ENCODE assay signal across 16 cellular contexts in the genomic region with DNA sequence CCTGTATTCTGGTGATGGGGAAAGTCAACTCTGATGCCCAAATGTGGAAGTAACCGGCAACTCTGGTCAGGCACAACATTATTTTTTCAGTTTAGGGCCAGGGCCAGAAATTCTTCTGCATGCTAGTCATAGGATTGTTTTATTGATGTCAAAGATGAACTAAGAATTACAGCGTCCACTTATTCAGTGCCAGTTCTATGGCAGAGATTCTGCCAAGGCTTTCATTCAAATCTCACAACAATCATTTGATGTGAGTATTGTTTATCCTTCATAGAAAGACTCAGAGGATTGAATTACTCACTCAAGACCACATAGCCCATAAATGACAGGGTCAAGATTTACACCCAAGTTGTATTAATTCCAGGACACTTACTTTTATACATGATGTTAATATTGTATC.
DNase-seq lines count a peak whose midpoint lies in the region; ATAC-seq, FAIRE-seq and TF ChIP-seq lines count a peak whose summit lies in the region.
"Had no signal": no experiment of that assay in that cellular context is flagged by ENCODE, and none has a peak within 500 bp of the region (broad histone marks: within the 10 kb centered on the region; RNA-seq: fewer than 3 reads in every experiment).

No MANE protein-coding gene starts in this region.

- no peaks in the 10 kb centered on the region for H3K4me1 Mint-ChIP-seq in MCF 10A (ENCODE audit: insufficient read depth, unreplicated experiment)
- H3K4me1 Mint-ChIP-seq in T-helper 2 cell treated with Interferon-gamma antibody and Interleukin-4, amounts not matched to agents 5 μg/mL and 100 μg/mL, for 36 hours (ENCODE audit: low read depth): peaks cover 4% of the 10 kb centered on the region
- no peaks in the 10 kb centered on the region for H3K4me1 Mint-ChIP-seq in T-cell

- H3K36me3 Mint-ChIP-seq in MCF 10A (ENCODE audit: insufficient read depth, unreplicated experiment) (peaks cover 6% of the 10 kb centered on the region), T-cell (no peaks in the 10 kb centered on the region)
- no peaks in the 10 kb centered on the region for H3K36me3 Mint-ChIP-seq in T-helper 2 cell treated with Interferon-gamma antibody and Interleukin-4, amounts not matched to agents 5 μg/mL and 100 μg/mL, for 36 hours (ENCODE audit: low read depth)
- H3K36me3 Mint-ChIP-seq: stimulated activated memory B cell treated with anti-CD40 and anti-IgM and Interleukin-4, amounts not matched to agents 10 μg/mL and 1 μg/mL and 100 μg/mL, for 72 hours had no signal

- H3K27me3 Mint-ChIP-seq in MCF 10A (ENCODE audit: insufficient read depth, unreplicated experiment): no peaks in the 10 kb centered on the region
- peaks cover 40% of the 10 kb centered on the region for H3K27me3 Mint-ChIP-seq in T-helper 2 cell treated with Interferon-gamma antibody and Interleukin-4, amounts not matched to agents 5 μg/mL and 100 μg/mL, for 36 hours (ENCODE audit: low read depth)
- peaks cover 8 to 13% of the 10 kb centered on the region in 2 donors for H3K27me3 Mint-ChIP-seq in T-cell

- CTCF ChIA-PET in MCF 10A (lab: Yijun Ruan, JAX) (no interaction called here), T-cell (lab: Charles Lee) (no interaction called here)

- intact Hi-C loops in MCF 10A (cut with micrococcal nuclease) (no loop called here), cardiac septum (cut with DNase I) (no loop called here)

- H3K4me3 Mint-ChIP-seq in MCF 10A (ENCODE audit: unreplicated experiment): no peak overlapping the region
- H3K4me3 Mint-ChIP-seq in T-helper 2 cell treated with Interferon-gamma antibody and Interleukin-4, amounts not matched to agents 5 μg/mL and 100 μg/mL, for 36 hours: no peak overlapping the region
- no peak overlapping the region for H3K4me3 Mint-ChIP-seq in T-cell
- H3K4me3 Mint-ChIP-seq: H9; stimulated activated memory B cell treated with anti-CD40 and anti-IgM and Interleukin-4, amounts not matched to agents 10 μg/mL and 1 μg/mL and 100 μg/mL, for 72 hours had no signal

- BruUV-seq in MCF 10A (replicated peaks; lab: Mats Ljungman, UMichigan): no TSS peak

- DNase-seq in A172 (ENCODE audit: low spot score): peak; percentile 79
- DNase-seq in HTR-8/SVneo (ENCODE audit: insufficient read length, low spot score): peak; percentile 61
- DNase-seq in MCF 10A (ENCODE audit: unreplicated experiment): peak; percentile 38
- peak; percentile 71 for DNase-seq in kidney glomerular epithelial cell (lab: John Stamatoyannopoulos, UW)
- DNase-seq in T-helper 2 cell treated with Interferon-gamma antibody and Interleukin-4, amounts not matched to agents 5 μg/mL and 100 μg/mL, for 36 hours (ENCODE audit: low spot score): no peak
- DNase-seq in T-cell: no peak
- DNase-seq in cardiac septum (ENCODE audit: low spot score): no peak
- DNase-seq: activated effector memory CD4-positive, alpha-beta T cell treated with anti-CD3 and anti-CD28 coated beads, Interleukin-2, amount 50 U/mL, for 16 hours; Calu3; H9; left colon; MM.1S; NK-92 treated with Interleukin-12 subunit alpha and Interleukin-12 subunit beta, amount 100 ng/mL, for 24 hours; SK-N-SH had no signal

- POLR2A ChIA-PET in MCF 10A (lab: Yijun Ruan, JAX): no interaction called here
- POLR2A ChIA-PET in T-cell (lab: Charles Lee): no interaction called here

- no peak for FAIRE-seq in HTR-8/SVneo (lab: Jason Lieb, UNC)

- no peak for TF ChIP-seq CTCF in MCF 10A (IDR thresholded peaks at IDR 0.05; ENCODE audit: unreplicated experiment)

- H3K9me3 Mint-ChIP-seq in MCF 10A (ENCODE audit: unreplicated experiment) (no peaks in the 10 kb centered on the region), T-cell (peaks cover 4 to 13% (median 8%) of the 10 kb centered on the region in 3 donors)
- H3K9me3 Mint-ChIP-seq in T-helper 2 cell treated with Interferon-gamma antibody and Interleukin-4, amounts not matched to agents 5 μg/mL and 100 μg/mL, for 36 hours: peaks cover 6% of the 10 kb centered on the region

- H3K27ac Mint-ChIP-seq in MCF 10A (ENCODE audit: low read depth, unreplicated experiment) (peak overlapping the region; percentile 23), T-cell (no peak overlapping the region)
- no peak overlapping the region for H3K27ac Mint-ChIP-seq in T-helper 2 cell treated with Interferon-gamma antibody and Interleukin-4, amounts not matched to agents 5 μg/mL and 100 μg/mL, for 36 hours
- H3K27ac Mint-ChIP-seq: H9; stimulated activated memory B cell treated with anti-CD40 and anti-IgM and Interleukin-4, amounts not matched to agents 10 μg/mL and 1 μg/mL and 100 μg/mL, for 72 hours had no signal

- no peak for ATAC-seq in GM21360 (IDR thresholded peaks at IDR 0.05; ENCODE audit: unreplicated experiment)
- no peak for ATAC-seq in T-cell (replicated peaks in 1 of 4)
- ATAC-seq: left colon; stimulated activated memory B cell treated with anti-CD40 and anti-IgM and Interleukin-4, amounts not matched to agents 10 μg/mL and 1 μg/mL and 100 μg/mL, for 72 hours had no signal

Comparison
In these comparisons a context has a peak if more than half of its experiments do, and no peak if none do; other contexts are left out.
1. DNase-seq: peak in A172 (single experiment), HTR-8/SVneo (single experiment), MCF 10A (single experiment) and kidney glomerular epithelial cell (single experiment); none in T-helper 2 cell treated with Interferon-gamma antibody and Interleukin-4, amounts not matched to agents 5 μg/mL and 100 μg/mL, for 36 hours (single experiment), T-cell (0 of 34) and cardiac septum (single experiment).